ENCODE assay signal across 15 cellular contexts in genomic region chr4:148090029-148090428, GRCh38.
DNase-seq lines count a peak whose midpoint lies in the region; ATAC-seq and TF ChIP-seq lines count a peak whose summit lies in the region.
"Had no signal": no experiment of that assay in that cellular context is flagged by ENCODE, and none has a peak within 500 bp of the region (broad histone marks: within the 10 kb centered on the region; RNA-seq: fewer than 3 reads in every experiment).

No MANE protein-coding gene starts in this region.

- H3K36me3 Mint-ChIP-seq in CD8-positive, alpha-beta T cell: peaks cover 58% of the 10 kb centered on the region
- peaks cover 5% of the 10 kb centered on the region for H3K36me3 Mint-ChIP-seq in effector memory CD8-positive, alpha-beta T cell (ENCODE audit: insufficient read depth)
- peaks cover 28 to 60% (median 31%) of the 10 kb centered on the region in 3 donors for H3K36me3 Mint-ChIP-seq in naive thymus-derived CD8-positive, alpha-beta T cell

- H2AFZ ChIP-seq in OCI-LY1 (ENCODE audit: low read length): no peak overlapping the region
- H2AFZ ChIP-seq in osteoblast (ENCODE audit: low read length): no peak overlapping the region

- H3F3A ChIP-seq in OCI-LY1 (ENCODE audit: insufficient read depth, low read length): no peaks in the 10 kb centered on the region

- DNase-seq in CD8-positive, alpha-beta T cell: no peak
- DNase-seq in effector memory CD8-positive, alpha-beta T cell: no peak
- no peak for DNase-seq in naive thymus-derived CD8-positive, alpha-beta T cell
- DNase-seq in osteoblast (ENCODE audit: insufficient read length, low spot score, missing footprints) (no peak), SW 1271 (lab: John Stamatoyannopoulos, UW) (no peak), NCI-H1436 (lab: John Stamatoyannopoulos, UW) (no peak)
- DNase-seq: Calu3, DMS79 treated with DMSO at 0.1 percent for 48 hours, GF-D8, GOT3 had no signal

- no peaks in the 10 kb centered on the region for H4K20me1 ChIP-seq in OCI-LY1 (ENCODE audit: insufficient read depth, low read length)
- H4K20me1 ChIP-seq in osteoblast (ENCODE audit: insufficient read depth, low read length): no peaks in the 10 kb centered on the region
- H4K20me1 ChIP-seq: BLaER1 treated with 17β-estradiol and CSF1 and Interleukin-3, amounts not matched to agents 10 nM and 100 nM had no signal

- no peak for TF ChIP-seq CTCF in CD8-positive, alpha-beta T cell (IDR thresholded peaks at IDR 0.05)
- TF ChIP-seq CTCF in OCI-LY1 (IDR thresholded peaks at IDR 0.05; ENCODE audit: low read length) (no peak), osteoblast (IDR thresholded peaks at IDR 0.05; ENCODE audit: extremely low read depth, low read depth, low read length) (no peak)

- no peaks in the 10 kb centered on the region for H3K9me2 ChIP-seq in OCI-LY1 (ENCODE audit: low read depth, low read length)

- H3K27me3 ChIP-seq in CD8-positive, alpha-beta T cell (ENCODE audit: insufficient read depth, low read length): no peaks in the 10 kb centered on the region
- no peaks in the 10 kb centered on the region for H3K27me3 ChIP-seq in OCI-LY1 (ENCODE audit: insufficient read depth, low read length)
- no peaks in the 10 kb centered on the region for H3K27me3 ChIP-seq in osteoblast (ENCODE audit: insufficient read depth, low read length)
- H3K27me3 ChIP-seq: BLaER1 treated with 17β-estradiol and CSF1 and Interleukin-3, amounts not matched to agents 10 nM and 100 nM had no signal

- H3K27me3 Mint-ChIP-seq in CD8-positive, alpha-beta T cell (ENCODE audit: low read depth): no peaks in the 10 kb centered on the region
- H3K27me3 Mint-ChIP-seq in effector memory CD8-positive, alpha-beta T cell: no peaks in the 10 kb centered on the region
- no peaks in the 10 kb centered on the region for H3K27me3 Mint-ChIP-seq in naive thymus-derived CD8-positive, alpha-beta T cell
- H3K27me3 Mint-ChIP-seq: B cell had no signal

- intact Hi-C loops in CD8-positive, alpha-beta T cell (cut with DNase I, micrococcal nuclease): no loop called here

- no peaks in the 10 kb centered on the region for H3K4me1 ChIP-seq in CD8-positive, alpha-beta T cell (ENCODE audit: insufficient read depth, low read length)
- peaks cover 25% of the 10 kb centered on the region for H3K4me1 ChIP-seq in OCI-LY1 (ENCODE audit: insufficient read depth, low read length, severe bottlenecking)
- H3K4me1 ChIP-seq in osteoblast (ENCODE audit: insufficient read depth, low read length): peaks cover 4% of the 10 kb centered on the region
- H3K4me1 ChIP-seq: BLaER1 treated with 17β-estradiol and CSF1 and Interleukin-3, amounts not matched to agents 10 nM and 100 nM; HAP-1 had no signal

- no peaks in the 10 kb centered on the region for H3K9me3 ChIP-seq in CD8-positive, alpha-beta T cell (ENCODE audit: low read length)
- H3K9me3 ChIP-seq in OCI-LY1 (ENCODE audit: low read length) (no peaks in the 10 kb centered on the region), osteoblast (ENCODE audit: low read depth, low read length) (no peaks in the 10 kb centered on the region)
- H3K9me3 ChIP-seq: BLaER1 treated with 17β-estradiol and CSF1 and Interleukin-3, amounts not matched to agents 10 nM and 100 nM; HAP-1 had no signal

- CTCF ChIA-PET in CD8-positive, alpha-beta T cell (lab: Charles Lee): no interaction called here

- no peak overlapping the region for H3K9ac ChIP-seq in OCI-LY1 (ENCODE audit: low read length)
- H3K9ac ChIP-seq: BLaER1 treated with 17β-estradiol and CSF1 and Interleukin-3, amounts not matched to agents 10 nM and 100 nM had no signal

- H3K79me2 ChIP-seq in OCI-LY1 (ENCODE audit: insufficient read depth, low read length) (no peaks in the 10 kb centered on the region), osteoblast (ENCODE audit: insufficient read depth, low read length) (no peaks in the 10 kb centered on the region)

- no peak for ATAC-seq in CD8-positive, alpha-beta T cell
- no peak for ATAC-seq in effector memory CD8-positive, alpha-beta T cell (replicated peaks)
- ATAC-seq in naive thymus-derived CD8-positive, alpha-beta T cell: no peak
- ATAC-seq in HG03139 (IDR thresholded peaks at IDR 0.05; ENCODE audit: unreplicated experiment): no peak

- H3K9me3 Mint-ChIP-seq in CD8-positive, alpha-beta T cell: no peaks in the 10 kb centered on the region
- H3K9me3 Mint-ChIP-seq in effector memory CD8-positive, alpha-beta T cell: no peaks in the 10 kb centered on the region
- peaks cover 0 to 31% (median 9%) of the 10 kb centered on the region in 9 donors for H3K9me3 Mint-ChIP-seq in naive thymus-derived CD8-positive, alpha-beta T cell

- H3K4me3 Mint-ChIP-seq in CD8-positive, alpha-beta T cell: no peak overlapping the region
- no peak overlapping the region for H3K4me3 Mint-ChIP-seq in effector memory CD8-positive, alpha-beta T cell
- no peak overlapping the region for H3K4me3 Mint-ChIP-seq in naive thymus-derived CD8-positive, alpha-beta T cell
- H3K4me3 Mint-ChIP-seq: B cell had no signal

- H3K27ac Mint-ChIP-seq in CD8-positive, alpha-beta T cell: peak overlapping the region; percentile 55
- peak overlapping the region; percentile 4 to 62 for H3K27ac Mint-ChIP-seq in effector memory CD8-positive, alpha-beta T cell
- peak overlapping the region in 6 of 10 donors; percentile 7 to 76 (median 48) for H3K27ac Mint-ChIP-seq in naive thymus-derived CD8-positive, alpha-beta T cell
- H3K27ac Mint-ChIP-seq: B cell had no signal

- no peak overlapping the region for H3K4me3 ChIP-seq in CD8-positive, alpha-beta T cell (ENCODE audit: low read depth, low read length)
- no peak overlapping the region for H3K4me3 ChIP-seq in OCI-LY1 (ENCODE audit: low read depth, low read length, poor library complexity, severe bottlenecking)
- no peak overlapping the region for H3K4me3 ChIP-seq in osteoblast (ENCODE audit: insufficient read depth, low read length)
- H3K4me3 ChIP-seq: BLaER1 treated with 17β-estradiol and CSF1 and Interleukin-3, amounts not matched to agents 10 nM and 100 nM; HAP-1 had no signal

- POLR2A ChIA-PET in CD8-positive, alpha-beta T cell (lab: Charles Lee): no interaction called here
- POLR2A ChIA-PET in naive thymus-derived CD8-positive, alpha-beta T cell (lab: Charles Lee): interaction anchor here (0.6 kb wide), 1 partner anchor 325 kb away, joined by 3 read pairs; no protein-coding TSS in a partner anchor

- H3K27ac ChIP-seq in CD8-positive, alpha-beta T cell (ENCODE audit: low read depth, low read length): no peak overlapping the region
- H3K27ac ChIP-seq in OCI-LY1 (ENCODE audit: low read depth, low read length, poor library complexity, severe bottlenecking) (peak overlapping the region; percentile 44), osteoblast (ENCODE audit: low read depth, low read length) (no peak overlapping the region)
- H3K27ac ChIP-seq: BLaER1 treated with 17β-estradiol and CSF1 and Interleukin-3, amounts not matched to agents 10 nM and 100 nM had no signal

- no peaks in the 10 kb centered on the region for H3K36me3 ChIP-seq in CD8-positive, alpha-beta T cell (ENCODE audit: insufficient read depth, low read length)
- no peaks in the 10 kb centered on the region for H3K36me3 ChIP-seq in OCI-LY1 (ENCODE audit: insufficient read depth, low read length)
- no peaks in the 10 kb centered on the region for H3K36me3 ChIP-seq in osteoblast (ENCODE audit: insufficient read depth, low read length)
- H3K36me3 ChIP-seq: BLaER1 treated with 17β-estradiol and CSF1 and Interleukin-3, amounts not matched to agents 10 nM and 100 nM; HAP-1 had no signal

- H3K4me2 ChIP-seq in OCI-LY1 (ENCODE audit: low read length) (no peak overlapping the region; the same call in 1 of the 2 replicates), osteoblast (ENCODE audit: insufficient read depth, low read length) (no peak overlapping the region)
- H3K4me2 ChIP-seq: BLaER1 treated with 17β-estradiol and CSF1 and Interleukin-3, amounts not matched to agents 10 nM and 100 nM had no signal

- H3K4me1 Mint-ChIP-seq in CD8-positive, alpha-beta T cell (ENCODE audit: low read depth): peaks cover 43% of the 10 kb centered on the region
- peaks cover 20 to 33% of the 10 kb centered on the region in 2 donors for H3K4me1 Mint-ChIP-seq in effector memory CD8-positive, alpha-beta T cell (ENCODE audit: low read depth in 2 of 2)
- peaks cover 14 to 52% (median 33%) of the 10 kb centered on the region in 4 donors for H3K4me1 Mint-ChIP-seq in naive thymus-derived CD8-positive, alpha-beta T cell
- H3K4me1 Mint-ChIP-seq: B cell had no signal
